1 cellular context compared by ENCODE assay signal in the genomic region with DNA sequence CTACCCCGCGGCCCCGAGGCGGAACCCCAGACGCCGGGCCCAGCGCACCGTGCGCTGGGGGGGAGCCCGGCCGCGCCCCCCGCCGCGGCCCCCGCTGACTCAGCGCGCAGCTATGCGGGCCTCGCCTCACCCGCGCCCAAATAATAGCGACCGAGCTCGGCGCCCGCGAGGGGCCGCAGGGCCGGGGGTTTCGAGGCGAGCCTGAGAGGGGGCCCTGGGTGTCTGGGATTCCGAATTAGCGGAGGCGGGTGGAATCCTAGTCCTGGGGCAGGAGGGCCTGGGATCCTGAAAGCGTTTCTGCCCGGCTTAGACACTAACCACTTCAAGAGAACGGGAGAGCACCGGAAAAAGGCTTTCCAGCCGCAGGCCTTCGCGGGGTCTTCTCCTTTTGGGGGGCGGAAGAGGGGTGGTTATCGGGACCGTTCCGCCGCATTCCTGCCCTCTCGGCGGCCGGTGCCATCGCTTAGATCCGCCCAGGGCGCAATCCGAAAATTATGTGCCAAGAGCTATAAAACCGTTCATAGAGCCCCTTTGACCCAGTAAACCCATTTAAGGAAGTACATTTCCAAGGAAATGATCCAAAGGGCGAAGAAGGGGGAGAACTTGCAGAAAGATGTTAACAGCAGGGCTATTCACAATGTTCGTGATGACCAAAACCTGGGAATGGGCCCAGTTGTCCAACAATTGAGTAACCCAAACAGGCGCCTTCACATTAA.
A peak's percentile ranks its signal among the peaks of the same experiment; 100 is the strongest.
TF ChIP-seq lines count a peak whose summit lies in the region.

No MANE protein-coding gene starts in this region.

TF ChIP-seq in HEK293, 187 proteins besides CTCF, POLR2A, EP300 and RAD21 (continued from another document):
- TF ChIP-seq, protein P1, sequence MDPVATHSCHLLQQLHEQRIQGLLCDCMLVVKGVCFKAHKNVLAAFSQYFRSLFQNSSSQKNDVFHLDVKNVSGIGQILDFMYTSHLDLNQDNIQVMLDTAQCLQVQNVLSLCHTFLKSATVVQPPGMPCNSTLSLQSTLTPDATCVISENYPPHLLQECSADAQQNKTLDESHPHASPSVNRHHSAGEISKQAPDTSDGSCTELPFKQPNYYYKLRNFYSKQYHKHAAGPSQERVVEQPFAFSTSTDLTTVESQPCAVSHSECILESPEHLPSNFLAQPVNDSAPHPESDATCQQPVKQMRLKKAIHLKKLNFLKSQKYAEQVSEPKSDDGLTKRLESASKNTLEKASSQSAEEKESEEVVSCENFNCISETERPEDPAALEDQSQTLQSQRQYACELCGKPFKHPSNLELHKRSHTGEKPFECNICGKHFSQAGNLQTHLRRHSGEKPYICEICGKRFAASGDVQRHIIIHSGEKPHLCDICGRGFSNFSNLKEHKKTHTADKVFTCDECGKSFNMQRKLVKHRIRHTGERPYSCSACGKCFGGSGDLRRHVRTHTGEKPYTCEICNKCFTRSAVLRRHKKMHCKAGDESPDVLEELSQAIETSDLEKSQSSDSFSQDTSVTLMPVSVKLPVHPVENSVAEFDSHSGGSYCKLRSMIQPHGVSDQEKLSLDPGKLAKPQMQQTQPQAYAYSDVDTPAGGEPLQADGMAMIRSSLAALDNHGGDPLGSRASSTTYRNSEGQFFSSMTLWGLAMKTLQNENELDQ (tag by site-specific recombination; IDR thresholded peaks at IDR 0.05; ENCODE audit: low read depth): no peak
- TF ChIP-seq, protein P2, sequence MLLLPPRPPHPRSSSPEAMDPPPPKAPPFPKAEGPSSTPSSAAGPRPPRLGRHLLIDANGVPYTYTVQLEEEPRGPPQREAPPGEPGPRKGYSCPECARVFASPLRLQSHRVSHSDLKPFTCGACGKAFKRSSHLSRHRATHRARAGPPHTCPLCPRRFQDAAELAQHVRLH (tag by site-specific recombination; IDR thresholded peaks at IDR 0.05): no peak
- TF ChIP-seq ZNF274 (IDR thresholded peaks at IDR 0.05; ENCODE audit: low read length) (no peak), ZNF274 (tag by site-specific recombination; IDR thresholded peaks at IDR 0.05; ENCODE audit: borderline replicate concordance) (no peak), ZNF830 (tag by site-specific recombination; IDR thresholded peaks at IDR 0.05; ENCODE audit: low read depth) (no peak), KLF10 (tag by site-specific recombination; IDR thresholded peaks at IDR 0.05) (peak; percentile 83)
- TF ChIP-seq, protein P3, sequence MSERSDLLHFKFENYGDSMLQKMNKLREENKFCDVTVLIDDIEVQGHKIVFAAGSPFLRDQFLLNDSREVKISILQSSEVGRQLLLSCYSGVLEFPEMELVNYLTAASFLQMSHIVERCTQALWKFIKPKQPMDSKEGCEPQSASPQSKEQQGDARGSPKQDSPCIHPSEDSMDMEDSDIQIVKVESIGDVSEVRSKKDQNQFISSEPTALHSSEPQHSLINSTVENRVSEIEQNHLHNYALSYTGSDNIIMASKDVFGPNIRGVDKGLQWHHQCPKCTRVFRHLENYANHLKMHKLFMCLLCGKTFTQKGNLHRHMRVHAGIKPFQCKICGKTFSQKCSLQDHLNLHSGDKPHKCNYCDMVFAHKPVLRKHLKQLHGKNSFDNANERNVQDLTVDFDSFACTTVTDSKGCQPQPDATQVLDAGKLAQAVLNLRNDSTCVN (tag by site-specific recombination; optimal IDR thresholded peaks at IDR 0.05): peak; percentile 49
- TF ChIP-seq, protein P4, sequence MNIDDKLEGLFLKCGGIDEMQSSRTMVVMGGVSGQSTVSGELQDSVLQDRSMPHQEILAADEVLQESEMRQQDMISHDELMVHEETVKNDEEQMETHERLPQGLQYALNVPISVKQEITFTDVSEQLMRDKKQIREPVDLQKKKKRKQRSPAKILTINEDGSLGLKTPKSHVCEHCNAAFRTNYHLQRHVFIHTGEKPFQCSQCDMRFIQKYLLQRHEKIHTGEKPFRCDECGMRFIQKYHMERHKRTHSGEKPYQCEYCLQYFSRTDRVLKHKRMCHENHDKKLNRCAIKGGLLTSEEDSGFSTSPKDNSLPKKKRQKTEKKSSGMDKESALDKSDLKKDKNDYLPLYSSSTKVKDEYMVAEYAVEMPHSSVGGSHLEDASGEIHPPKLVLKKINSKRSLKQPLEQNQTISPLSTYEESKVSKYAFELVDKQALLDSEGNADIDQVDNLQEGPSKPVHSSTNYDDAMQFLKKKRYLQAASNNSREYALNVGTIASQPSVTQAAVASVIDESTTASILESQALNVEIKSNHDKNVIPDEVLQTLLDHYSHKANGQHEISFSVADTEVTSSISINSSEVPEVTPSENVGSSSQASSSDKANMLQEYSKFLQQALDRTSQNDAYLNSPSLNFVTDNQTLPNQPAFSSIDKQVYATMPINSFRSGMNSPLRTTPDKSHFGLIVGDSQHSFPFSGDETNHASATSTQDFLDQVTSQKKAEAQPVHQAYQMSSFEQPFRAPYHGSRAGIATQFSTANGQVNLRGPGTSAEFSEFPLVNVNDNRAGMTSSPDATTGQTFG (tag by site-specific recombination; IDR thresholded peaks at IDR 0.05; ENCODE audit: borderline replicate concordance): no peak
- TF ChIP-seq, protein P5, sequence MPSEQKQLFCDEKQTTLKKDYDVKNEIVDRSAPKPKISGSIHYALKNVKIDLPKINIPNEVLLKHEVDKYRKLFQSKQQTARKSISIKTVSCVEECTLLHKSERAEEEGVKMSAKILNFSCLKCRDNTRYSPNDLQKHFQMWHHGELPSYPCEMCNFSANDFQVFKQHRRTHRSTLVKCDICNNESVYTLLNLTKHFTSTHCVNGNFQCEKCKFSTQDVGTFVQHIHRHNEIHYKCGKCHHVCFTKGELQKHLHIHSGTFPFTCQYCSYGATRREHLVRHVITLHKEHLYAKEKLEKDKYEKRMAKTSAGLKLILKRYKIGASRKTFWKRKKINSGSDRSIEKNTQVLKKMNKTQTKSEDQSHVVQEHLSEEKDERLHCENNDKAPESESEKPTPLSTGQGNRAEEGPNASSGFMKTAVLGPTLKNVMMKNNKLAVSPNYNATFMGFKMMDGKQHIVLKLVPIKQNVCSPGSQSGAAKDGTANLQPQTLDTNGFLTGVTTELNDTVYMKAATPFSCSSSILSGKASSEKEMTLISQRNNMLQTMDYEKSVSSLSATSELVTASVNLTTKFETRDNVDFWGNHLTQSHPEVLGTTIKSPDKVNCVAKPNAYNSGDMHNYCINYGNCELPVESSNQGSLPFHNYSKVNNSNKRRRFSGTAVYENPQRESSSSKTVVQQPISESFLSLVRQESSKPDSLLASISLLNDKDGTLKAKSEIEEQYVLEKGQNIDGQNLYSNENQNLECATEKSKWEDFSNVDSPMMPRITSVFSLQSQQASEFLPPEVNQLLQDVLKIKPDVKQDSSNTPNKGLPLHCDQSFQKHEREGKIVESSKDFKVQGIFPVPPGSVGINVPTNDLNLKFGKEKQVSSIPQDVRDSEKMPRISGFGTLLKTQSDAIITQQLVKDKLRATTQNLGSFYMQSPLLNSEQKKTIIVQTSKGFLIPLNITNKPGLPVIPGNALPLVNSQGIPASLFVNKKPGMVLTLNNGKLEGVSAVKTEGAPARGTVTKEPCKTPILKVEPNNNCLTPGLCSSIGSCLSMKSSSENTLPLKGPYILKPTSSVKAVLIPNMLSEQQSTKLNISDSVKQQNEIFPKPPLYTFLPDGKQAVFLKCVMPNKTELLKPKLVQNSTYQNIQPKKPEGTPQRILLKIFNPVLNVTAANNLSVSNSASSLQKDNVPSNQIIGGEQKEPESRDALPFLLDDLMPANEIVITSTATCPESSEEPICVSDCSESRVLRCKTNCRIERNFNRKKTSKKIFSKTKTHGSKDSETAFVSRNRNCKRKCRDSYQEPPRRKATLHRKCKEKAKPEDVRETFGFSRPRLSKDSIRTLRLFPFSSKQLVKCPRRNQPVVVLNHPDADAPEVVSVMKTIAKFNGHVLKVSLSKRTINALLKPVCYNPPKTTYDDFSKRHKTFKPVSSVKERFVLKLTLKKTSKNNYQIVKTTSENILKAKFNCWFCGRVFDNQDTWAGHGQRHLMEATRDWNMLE (tag by site-specific recombination; conservative IDR thresholded peaks at IDR 0.05; ENCODE audit: low read depth): 0 out of 2 replicates have a peak, but pooled peaks have one; percentile 11
